In genomic region chr12:57131896-57132744, GRCh38 we compare ENCODE assay signal across 14 cellular contexts. TPM values are rescaled to one million over a fixed set of nuclear protein-coding genes. Genes with fewer than 3 reads are reported as not detected.
A peak's percentile ranks its signal among the peaks of the same experiment; 100 is the strongest.
DNase-seq lines count a peak whose midpoint lies in the region; ATAC-seq, FAIRE-seq and TF ChIP-seq lines count a peak whose summit lies in the region.
"Had no signal": no experiment of that assay in that cellular context is flagged by ENCODE, and none has a peak within 500 bp of the region (broad histone marks: within the 10 kb centered on the region; RNA-seq: fewer than 3 reads in every experiment).

No MANE protein-coding gene starts in this region.

- H4K5ac ChIP-seq in H9 (ENCODE audit: insufficient read length, low read depth, low read length): no peak overlapping the region

- intact Hi-C loops in adrenal gland (cut with DNase I): loop anchor here in 1 of 2 donors (5.0 kb wide), 1 partner anchor 45 kb away; no protein-coding TSS in a partner anchor
- intact Hi-C loops in kidney (cut with DNase I): no loop called here
- intact Hi-C loops in stomach (cut with DNase I; ENCODE audit: low total_unique reads): no loop called here

- no peak for FAIRE-seq in kidney (lab: Jason Lieb, UNC)

- H3K9me3 ChIP-seq in H9 (ENCODE audit: control insufficient read depth, low read depth, low read length) (no peaks in the 10 kb centered on the region), adrenal gland (replicated peaks in 1 of 3) (no peaks in the 10 kb centered on the region), kidney (ENCODE audit: control insufficient read depth in 1 of 2, low read length in 2 of 2) (no peaks in the 10 kb centered on the region), stomach (no peaks in the 10 kb centered on the region)

- peaks cover 0 to 11% (median 0%) of the 10 kb centered on the region in 3 experiments; a peak in 2 of 7 replicates for H3K36me3 Mint-ChIP-seq in H9 (ENCODE audit: insufficient read depth in 1 of 3, low read depth in 3 of 3)
- no peaks in the 10 kb centered on the region for H3K36me3 Mint-ChIP-seq in immature natural killer cell
- no peaks in the 10 kb centered on the region for H3K36me3 Mint-ChIP-seq in activated naive CD4-positive, alpha-beta T cell treated with anti-CD3 and anti-CD28 coated beads, Interleukin-2, amount 10 ng/mL, durations not matched to agents 7 days and 5 days

- H3K36me3 ChIP-seq in adrenal gland (replicated peaks in 1 of 2) (no peaks in the 10 kb centered on the region), kidney (ENCODE audit: control insufficient read depth in 1 of 2, insufficient read depth in 2 of 2, low read length in 2 of 2) (no peaks in the 10 kb centered on the region), stomach (peaks cover 0 to 9% (median 0%) of the 10 kb centered on the region in 4 donors)

- CTCF ChIA-PET in activated naive CD4-positive, alpha-beta T cell treated with anti-CD3 and anti-CD28 coated beads, Interleukin-2, amount 10 ng/mL, durations not matched to agents 7 days and 5 days (lab: Charles Lee): interaction anchor here (0.9 to 3.5 kb wide), 2 partner anchors 20 to 41 kb away, joined by 3 to 13 read pairs; no protein-coding TSS in a partner anchor

- no peak overlapping the region for H3T11ph ChIP-seq in H9 (ENCODE audit: low read length)

- no peak overlapping the region for H3K4ac ChIP-seq in H9 (ENCODE audit: low read depth, low read length)

- ATAC-seq in HG03045 (IDR thresholded peaks at IDR 0.05; ENCODE audit: unreplicated experiment) (no peak), HG03025 (IDR thresholded peaks at IDR 0.05; ENCODE audit: low FRiP score, unreplicated experiment) (no peak)

- peaks cover 7% of the 10 kb centered on the region for H3K23me2 ChIP-seq in H9 (ENCODE audit: insufficient read length, low read depth, low read length, poor library complexity, severe bottlenecking)

- H2BK5ac ChIP-seq in H9 (ENCODE audit: insufficient read length, low read length): no peak overlapping the region

- no peak overlapping the region for H3K18ac ChIP-seq in H9 (ENCODE audit: insufficient read length, low read depth, low read length)

- H3K27ac ChIP-seq in H9 (ENCODE audit: insufficient read length, low read depth, low read length): no peak overlapping the region
- H3K27ac ChIP-seq in adrenal gland: peak overlapping the region in 3 of 5 donors; percentile 9 to 83 (median 52)
- H3K27ac ChIP-seq in kidney (ENCODE audit: low read depth in 2 of 2, low read length in 2 of 2): peak overlapping the region; percentile 1 to 67
- H3K27ac ChIP-seq in stomach: peak overlapping the region in 4 of 5 donors; percentile 94 to 98 (median 96)
- H3K27ac ChIP-seq: HL-60 had no signal

- H3K4me3 Mint-ChIP-seq in H9: peak overlapping the region; percentile 3 to 34; a peak in 3 of 5 replicates
- H3K4me3 Mint-ChIP-seq in immature natural killer cell: peak overlapping the region in 1 of 5 donors; percentile 7
- H3K4me3 Mint-ChIP-seq in activated naive CD4-positive, alpha-beta T cell treated with anti-CD3 and anti-CD28 coated beads, Interleukin-2, amount 10 ng/mL, durations not matched to agents 7 days and 5 days: no peak overlapping the region

- no peak overlapping the region for H2BK15ac ChIP-seq in H9 (ENCODE audit: low read depth, low read length)

- peaks cover 26% of the 10 kb centered on the region; the same call in 1 of the 2 replicates for H3K79me2 ChIP-seq in H9 (ENCODE audit: insufficient read depth, low read length)

- WGBS in H9 (ENCODE audit: extremely low coverage, insufficient read length, low lambda C conversion rate): no CpG with 5 or more reads among the region's 9 CpGs
- WGBS in adrenal gland, 4 donors: 57 to 68% (median 60%) methylated on average over 8 to 9 of the region's 9 CpGs
- 52 to 63% (median 60%) methylated on average over 9 of the region's 9 CpGs for WGBS in stomach, 5 donors

- H3K9ac ChIP-seq in H9 (ENCODE audit: extremely low read depth, insufficient read length, low read length) (no peak overlapping the region), kidney (ENCODE audit: low read length in 2 of 2) (peak overlapping the region in 1 of 2 donors; percentile 4)

- peak overlapping the region; percentile 1 for H3K4me2 ChIP-seq in H9 (ENCODE audit: insufficient read depth, insufficient read length, low read length)

- no peak overlapping the region for H2BK12ac ChIP-seq in H9 (ENCODE audit: insufficient read length, low read depth, low read length)

- TF ChIP-seq POLR2A in adrenal gland (IDR thresholded peaks at IDR 0.05) (no peak), stomach (IDR thresholded peaks at IDR 0.05) (no peak)

- H2BK20ac ChIP-seq in H9 (ENCODE audit: low read depth, low read length, poor library complexity, severe bottlenecking): no peak overlapping the region

- TF ChIP-seq CTCF in H9 (conservative IDR thresholded peaks at IDR 0.05) (no peak), adrenal gland (IDR thresholded peaks at IDR 0.05) (no peak), kidney (IDR thresholded peaks at IDR 0.05; ENCODE audit: borderline replicate concordance, extremely low read depth, insufficient read depth) (no peak), stomach (IDR thresholded peaks at IDR 0.05) (no peak)

- no peak overlapping the region for H4K91ac ChIP-seq in H9 (ENCODE audit: insufficient read length, low read depth, low read length)

- no peaks in the 10 kb centered on the region for H3K27me3 ChIP-seq in H9 (ENCODE audit: insufficient read depth, low read length)
- no peaks in the 10 kb centered on the region for H3K27me3 ChIP-seq in adrenal gland
- H3K27me3 ChIP-seq in stomach: peaks cover 0 to 13% (median 0%) of the 10 kb centered on the region in 3 donors

- H3K27ac Mint-ChIP-seq in H9 (peak overlapping the region; percentile 9 to 79 (median 68); a peak in 5 of 7 replicates), immature natural killer cell (no peak overlapping the region)
- H3K27ac Mint-ChIP-seq in activated naive CD4-positive, alpha-beta T cell treated with anti-CD3 and anti-CD28 coated beads, Interleukin-2, amount 10 ng/mL, durations not matched to agents 7 days and 5 days: no peak overlapping the region

- peaks cover 15% of the 10 kb centered on the region for H3K79me1 ChIP-seq in H9 (ENCODE audit: insufficient read depth, low read depth, low read length, poor library complexity, severe bottlenecking)

- H2AK5ac ChIP-seq in H9 (ENCODE audit: insufficient read length, low read length): no peak overlapping the region

- no peaks in the 10 kb centered on the region for H4K20me1 ChIP-seq in H9 (ENCODE audit: control insufficient read depth, insufficient read depth, insufficient read length)

- no peak overlapping the region for H2AFZ ChIP-seq in H9 (ENCODE audit: low read length)

- H3K4me3 ChIP-seq in adrenal gland: peak overlapping the region in 1 of 4 donors; percentile 84
- H3K4me3 ChIP-seq in kidney (ENCODE audit: low read length in 2 of 2): no peak overlapping the region
- H3K4me3 ChIP-seq in stomach: peak overlapping the region in 2 of 4 donors; percentile 70 to 80

- TF ChIP-seq EP300 in stomach (IDR thresholded peaks at IDR 0.05): no peak

- DNase-seq in H9 (no peak), adrenal gland (no peak), kidney (no peak), stomach (no peak), immature natural killer cell (no peak)
- no peak for DNase-seq in activated naive CD4-positive, alpha-beta T cell treated with anti-CD3 and anti-CD28 coated beads, Interleukin-2, amount 10 ng/mL, durations not matched to agents 7 days and 5 days
- DNase-seq: activated naive CD4-positive, alpha-beta T cell treated with anti-CD3 and anti-CD28 coated beads, Interleukin-2, amount 50 U/mL, for 16 hours; hypothalamus; NCI-H2171 treated with DMSO at 0.1 percent for 48 hours; T-helper 9 cell had no signal

- no peak overlapping the region for H3K56ac ChIP-seq in H9 (ENCODE audit: insufficient read length, low read depth, low read length)

- H3K4me1 ChIP-seq in H9 (ENCODE audit: insufficient read depth, low read length) (peaks cover 31% of the 10 kb centered on the region), adrenal gland (replicated peaks in 1 of 2) (peaks cover under 1 to 65% of the 10 kb centered on the region in 2 donors), kidney (ENCODE audit: control insufficient read depth in 1 of 2, insufficient read depth in 1 of 2, low read depth in 1 of 2, low read length in 2 of 2) (peaks cover 5 to 17% of the 10 kb centered on the region in 2 donors), stomach (peaks cover 43 to 86% (median 64%) of the 10 kb centered on the region in 4 donors)

- no peak overlapping the region for H4K8ac ChIP-seq in H9 (replicated peaks; ENCODE audit: insufficient read length, low read depth, low read length)

- H3K9me3 Mint-ChIP-seq in H9 (no peaks in the 10 kb centered on the region), immature natural killer cell (no peaks in the 10 kb centered on the region)
- H3K9me3 Mint-ChIP-seq in activated naive CD4-positive, alpha-beta T cell treated with anti-CD3 and anti-CD28 coated beads, Interleukin-2, amount 10 ng/mL, durations not matched to agents 7 days and 5 days: no peaks in the 10 kb centered on the region

- H3K4me1 Mint-ChIP-seq in H9 (peaks cover 70 to 71% of the 10 kb centered on the region in 2 experiments), immature natural killer cell (peaks cover 4 to 7% of the 10 kb centered on the region in 2 donors)
- H3K4me1 Mint-ChIP-seq in activated naive CD4-positive, alpha-beta T cell treated with anti-CD3 and anti-CD28 coated beads, Interleukin-2, amount 10 ng/mL, durations not matched to agents 7 days and 5 days: peaks cover 8% of the 10 kb centered on the region

- H3K14ac ChIP-seq in H9 (ENCODE audit: insufficient read depth, low read length): peak overlapping the region; percentile 17; the same call in 1 of the 2 replicates

- no peaks in the 10 kb centered on the region for H3K27me3 Mint-ChIP-seq in H9 (ENCODE audit: low read depth)
- H3K27me3 Mint-ChIP-seq in immature natural killer cell (ENCODE audit: low read depth in 3 of 3): peaks cover 4 to 9% (median 6%) of the 10 kb centered on the region in 3 donors
- H3K27me3 Mint-ChIP-seq in activated naive CD4-positive, alpha-beta T cell treated with anti-CD3 and anti-CD28 coated beads, Interleukin-2, amount 10 ng/mL, durations not matched to agents 7 days and 5 days: peaks cover 70% of the 10 kb centered on the region

- no peak overlapping the region for H3K23ac ChIP-seq in H9 (ENCODE audit: insufficient read length, low read depth, low read length)

- no peak overlapping the region for H2BK120ac ChIP-seq in H9 (ENCODE audit: low read depth, low read length, poor library complexity, severe bottlenecking)

RNA-seq across cellular contexts. Expression of gene LRP1, which starts 3.8 kb away (rescaled TPM):
- 98.4 and 115 TPM in 2 replicates for total RNA-seq in H9 (2021)
- total RNA-seq in adrenal gland: 100 to 1,000 TPM; 126 to 307 (median 179) TPM
- 10 to 100 TPM; 21.2 to 81.0 (median 59.2) TPM for polyA plus RNA-seq in adrenal gland
- total RNA-seq in kidney: 121 TPM
- 18.7 TPM for polyA plus RNA-seq in kidney (ENCODE audit: insufficient read depth, low read depth, low replicate concordance)
- total RNA-seq in stomach: 100 to 1,000 TPM in 4 of 5 donors, 10 to 100 TPM in 1; 97.8 to 510 (median 129) TPM
- 10 to 100 TPM; 13.5 to 25.9 (median 13.6) TPM for polyA plus RNA-seq in stomach
- under 1 TPM in 2 of 3 donors, not detected in 1; 0.08 to 0.22 TPM for polyA plus RNA-seq in immature natural killer cell

RNA-seq across cellular contexts. Expression of gene LRP1-AS, which starts 15.3 kb away (rescaled TPM):
- total RNA-seq in H9 (2021) (not detected in 2 replicates), adrenal gland (not detected), kidney (not detected), stomach (not detected)
- polyA plus RNA-seq in adrenal gland (not detected), kidney (ENCODE audit: insufficient read depth, low read depth, low replicate concordance) (not detected), stomach (not detected), immature natural killer cell (not detected)
- total RNA-seq: urinary bladder had no signal
- polyA plus RNA-seq: urinary bladder had no signal

RNA-seq across cellular contexts. Expression of gene STAT6, which starts 21.0 kb away (rescaled TPM):
- total RNA-seq in H9 (2021): 42.9 and 44.4 TPM in 2 replicates
- 100 to 1,000 TPM; 109 to 227 (median 155) TPM for total RNA-seq in adrenal gland
- polyA plus RNA-seq in adrenal gland: 100 to 1,000 TPM; 102 to 321 (median 177) TPM
- 232 TPM for total RNA-seq in kidney
- 74.8 TPM for polyA plus RNA-seq in kidney (ENCODE audit: insufficient read depth, low read depth, low replicate concordance)
- 100 to 1,000 TPM in 4 of 5 donors, 10 to 100 TPM in 1; 81.9 to 343 (median 209) TPM for total RNA-seq in stomach
- polyA plus RNA-seq in stomach: 100 to 1,000 TPM; 138 to 477 (median 147) TPM
- polyA plus RNA-seq in immature natural killer cell: 10 to 100 TPM; 71.1 to 94.0 (median 89.1) TPM

RNA-seq across cellular contexts. Expression of gene NAB2, which starts 43.2 kb away (rescaled TPM):
- total RNA-seq in H9 (2021) (67.8 and 68.1 TPM in 2 replicates), adrenal gland (10 to 100 TPM; 16.8 to 36.0 (median 18.7) TPM), kidney (28.0 TPM), stomach (10 to 100 TPM in 2 of 5 donors, 1 to 10 TPM in 2, not detected in 1; 1.7 to 12.1 (median 8.3) TPM)
- polyA plus RNA-seq in adrenal gland (10 to 100 TPM in 2 of 3 donors, 1 to 10 TPM in 1; 9.4 to 64.6 (median 56.9) TPM), kidney (ENCODE audit: insufficient read depth, low read depth, low replicate concordance) (13.9 TPM), stomach (10 to 100 TPM; 14.1 to 16.6 (median 16.3) TPM), immature natural killer cell (1 to 10 TPM; 1.0 to 2.7 (median 1.3) TPM)

RNA-seq across cellular contexts. Expression of gene NEMP1, which starts 53.5 kb away (rescaled TPM):
- total RNA-seq in H9 (2021): 50.1 and 53.0 TPM in 2 replicates
- total RNA-seq in adrenal gland: 10 to 100 TPM in 3 of 8 donors, 1 to 10 TPM in 5; 5.8 to 16.4 (median 8.8) TPM
- 1 to 10 TPM; 2.7 to 5.7 (median 3.1) TPM for polyA plus RNA-seq in adrenal gland
- 10.3 TPM for total RNA-seq in kidney
- 2.1 TPM for polyA plus RNA-seq in kidney (ENCODE audit: insufficient read depth, low read depth, low replicate concordance)
- total RNA-seq in stomach: 10 to 100 TPM in 1 of 5 donors, 1 to 10 TPM in 4; 1.2 to 16.7 (median 2.7) TPM
- 1 to 10 TPM; 1.1 to 3.8 (median 2.2) TPM for polyA plus RNA-seq in stomach
- polyA plus RNA-seq in immature natural killer cell: 1 to 10 TPM; 1.6 to 4.1 (median 2.6) TPM

Comparison
In these comparisons a context has a peak if more than half of its experiments do, and no peak if none do; other contexts are left out.
1. H3K27ac Mint-ChIP-seq: peak in H9 (3 of 3); none in immature natural killer cell (0 of 6) and activated naive CD4-positive, alpha-beta T cell treated with anti-CD3 and anti-CD28 coated beads, Interleukin-2, amount 10 ng/mL, durations not matched to agents 7 days and 5 days (single experiment).